1 cellular context compared by ENCODE assay signal in genomic region chr5:91291628-91292569, GRCh38.
TF ChIP-seq lines count a peak whose summit lies in the region.

No MANE protein-coding gene starts in this region.

TF ChIP-seq in K562, 482 proteins besides CTCF, POLR2A, EP300 and RAD21 (continued from another document and continues in another):
- no peak for TF ChIP-seq ZBTB2 (IDR thresholded peaks at IDR 0.05)
- 0 out of 2 replicates have a peak, but pooled peaks have one; percentile 42 for TF ChIP-seq HSF4 (CRISPR knock-in tag; IDR thresholded peaks at IDR 0.05; ENCODE audit: borderline replicate concordance)
- TF ChIP-seq SLC30A9 (CRISPR knock-in tag; IDR thresholded peaks at IDR 0.05), result no peak
- TF ChIP-seq L3MBTL2 (IDR thresholded peaks at IDR 0.05), result no peak
- no peak for TF ChIP-seq SAFB (IDR thresholded peaks at IDR 0.05; ENCODE audit: borderline replicate concordance, low read depth, low read length)
- no peak for TF ChIP-seq THAP12 (CRISPR knock-in tag; IDR thresholded peaks at IDR 0.05)
- no peak for TF ChIP-seq MAFF (IDR thresholded peaks at IDR 0.05; ENCODE audit: low read length)
- no peak for TF ChIP-seq ZNF316 (IDR thresholded peaks at IDR 0.05)
- no peak for TF ChIP-seq BRD4 (IDR thresholded peaks at IDR 0.05)
- no peak for TF ChIP-seq WHSC1 (IDR thresholded peaks at IDR 0.05; ENCODE audit: low read length)
- TF ChIP-seq POU5F1 (IDR thresholded peaks at IDR 0.05; ENCODE audit: borderline replicate concordance, low read depth, low read length, partially characterized antibody), result no peak
- peak; percentile 59; the same call in 1 of the 2 replicates for TF ChIP-seq POLR2H (tag; IDR thresholded peaks at IDR 0.05; ENCODE audit: low read depth)
- no peak for TF ChIP-seq ZNF146 (CRISPR knock-in tag; IDR thresholded peaks at IDR 0.05; ENCODE audit: unreplicated experiment)
- TF ChIP-seq ZNF668 (CRISPR knock-in tag; IDR thresholded peaks at IDR 0.05), result peak; percentile 76; the same call in 1 of the 2 replicates
- no peak for TF ChIP-seq ZFP30 (CRISPR knock-in tag; IDR thresholded peaks at IDR 0.05; ENCODE audit: borderline replicate concordance)
- no peak for TF ChIP-seq GATA2 (CRISPR knock-in tag; IDR thresholded peaks at IDR 0.05)
- no peak for TF ChIP-seq ZBED1 (IDR thresholded peaks at IDR 0.05)
- TF ChIP-seq TBL1XR1 (IDR thresholded peaks at IDR 0.05; ENCODE audit: low read length in 2 of 2), result no peak
- no peak for TF ChIP-seq CREBBP (IDR thresholded peaks at IDR 0.05; ENCODE audit: low read depth, low read length)
- no peak for TF ChIP-seq AFF4 (CRISPR knock-in tag; IDR thresholded peaks at IDR 0.05)
- peak; percentile 97 for TF ChIP-seq IRF9 (tag; IDR thresholded peaks at IDR 0.05)
- no peak for TF ChIP-seq E2F5 (CRISPR knock-in tag; IDR thresholded peaks at IDR 0.05)
- TF ChIP-seq SP1 (CRISPR knock-in tag; IDR thresholded peaks at IDR 0.05), result no peak
- TF ChIP-seq SRSF9 (IDR thresholded peaks at IDR 0.05; ENCODE audit: borderline replicate concordance, low read depth, low read length), result no peak
- TF ChIP-seq NR0B1 (IDR thresholded peaks at IDR 0.05; ENCODE audit: partially characterized antibody), result no peak
- TF ChIP-seq ZNF589 (CRISPR knock-in tag; IDR thresholded peaks at IDR 0.05; ENCODE audit: low read depth), result peak; percentile 99
- no peak for TF ChIP-seq HNRNPUL1 (IDR thresholded peaks at IDR 0.05; ENCODE audit: low read length)
- no peak for TF ChIP-seq RBFOX2 (IDR thresholded peaks at IDR 0.05; ENCODE audit: low read depth, low read length)
- no peak for TF ChIP-seq SRSF1 (IDR thresholded peaks at IDR 0.05; ENCODE audit: low read depth, low read length)
- TF ChIP-seq ZNF347 (CRISPR knock-in tag; IDR thresholded peaks at IDR 0.05; ENCODE audit: low read depth), result 0 out of 2 replicates have a peak, but pooled peaks have one; percentile 63
- TF ChIP-seq EP400 (IDR thresholded peaks at IDR 0.05), result no peak
- 0 out of 2 replicates have a peak, but pooled peaks have one; percentile 68 for TF ChIP-seq ZFPM2 (CRISPR knock-in tag; IDR thresholded peaks at IDR 0.05)
- TF ChIP-seq TSC22D4 (tag; IDR thresholded peaks at IDR 0.05), result no peak
- no peak for TF ChIP-seq ETV5 (CRISPR knock-in tag; IDR thresholded peaks at IDR 0.05; ENCODE audit: low read depth)
- no peak for TF ChIP-seq HLTF (IDR thresholded peaks at IDR 0.05)
- peak; percentile 59 for TF ChIP-seq NUFIP1 (IDR thresholded peaks at IDR 0.05; ENCODE audit: partially characterized antibody)
- TF ChIP-seq ZNF740 (CRISPR knock-in tag; IDR thresholded peaks at IDR 0.05), result no peak
- TF ChIP-seq ZNF740 (tag; IDR thresholded peaks at IDR 0.05), result peak in 1 of 2 experiments; percentile 96; a peak in 2 of 4 replicates
- no peak for TF ChIP-seq XRCC4 (IDR thresholded peaks at IDR 0.05; ENCODE audit: extremely low read depth, insufficient read depth, insufficient read length)
- TF ChIP-seq ZMIZ1 (IDR thresholded peaks at IDR 0.05; ENCODE audit: low read depth in 2 of 2, low read length in 2 of 2), result no peak
- TF ChIP-seq TCF15 (CRISPR knock-in tag; IDR thresholded peaks at IDR 0.05), result peak; percentile 72; the same call in 1 of the 2 replicates
- TF ChIP-seq RCOR1 (IDR thresholded peaks at IDR 0.05; ENCODE audit: borderline replicate concordance in 1 of 2, low read depth in 2 of 2, low read length in 2 of 2), result no peak
- TF ChIP-seq SP2 (IDR thresholded peaks at IDR 0.05; ENCODE audit: extremely low read depth, low read depth, low read length, poor library complexity, severe bottlenecking), result no peak
- no peak for TF ChIP-seq POLR2AphosphoS5 (IDR thresholded peaks at IDR 0.05; ENCODE audit: control insufficient read depth, insufficient read depth, low read depth, low read length)
- no peak for TF ChIP-seq ZNF143 (CRISPR knock-in tag; IDR thresholded peaks at IDR 0.05)
- TF ChIP-seq GMEB1 (CRISPR knock-in tag; IDR thresholded peaks at IDR 0.05), result peak; percentile 76
